21 cellular contexts compared by ENCODE assay signal in genomic region chr4:134505511-134505910, GRCh38.
DNase-seq lines count a peak whose midpoint lies in the region; ATAC-seq and TF ChIP-seq lines count a peak whose summit lies in the region.
"Had no signal": no experiment of that assay in that cellular context is flagged by ENCODE, and none has a peak within 500 bp of the region (broad histone marks: within the 10 kb centered on the region; RNA-seq: fewer than 3 reads in every experiment).

No MANE protein-coding gene starts in this region.

- H3K79me2 ChIP-seq in SK-N-SH (ENCODE audit: insufficient read depth) = no peaks in the 10 kb centered on the region

- H3K4me1 ChIP-seq in SK-N-SH (ENCODE audit: control insufficient read depth in 1 of 2, insufficient read depth in 2 of 2, low read depth in 1 of 2, low read length in 1 of 2) (no peaks in the 10 kb centered on the region), sigmoid colon (peaks cover 0 to 16% (median 6%) of the 10 kb centered on the region in 4 donors)
- H3K4me1 ChIP-seq: BLaER1, Caco-2 had no signal

- TF ChIP-seq EP300 in SK-N-SH (IDR thresholded peaks at IDR 0.05; ENCODE audit: borderline replicate concordance in 1 of 2, low read depth in 1 of 2, low read length in 1 of 2) (no peak), sigmoid colon (IDR thresholded peaks at IDR 0.05) (peak in 3 of 4 donors; percentile 45 to 84 (median 60))

- TF ChIP-seq POLR2A in sigmoid colon (IDR thresholded peaks at IDR 0.05) = no peak

- H3K36me3 ChIP-seq in SK-N-SH (replicated peaks in 1 of 2; ENCODE audit: control insufficient read depth in 1 of 2, insufficient read depth in 2 of 2, low read length in 1 of 2) (no peaks in the 10 kb centered on the region), sigmoid colon (no peaks in the 10 kb centered on the region)
- H3K36me3 ChIP-seq: BLaER1 had no signal

- peak; percentile 20; the same call in 2 of the 3 replicates for ATAC-seq in SK-N-SH treated with all-trans-retinoic acid at 6 μM for 48 hours
- no peak for ATAC-seq in GM21528 (IDR thresholded peaks at IDR 0.05; ENCODE audit: low FRiP score, unreplicated experiment)
- ATAC-seq in HG03039 (IDR thresholded peaks at IDR 0.05; ENCODE audit: unreplicated experiment) = no peak
- ATAC-seq: CD8-positive, alpha-beta T cell; GM23338; HCT116 had no signal

- intact Hi-C loops in sigmoid colon (cut with DNase I) (loop anchor here (5.0 kb wide), 1 partner anchor 37 kb away; no protein-coding TSS in a partner anchor), dorsolateral prefrontal cortex (cut with DNase I) (no loop called here)

- H2AFZ ChIP-seq in SK-N-SH (ENCODE audit: low read depth) = no peak overlapping the region
- H2AFZ ChIP-seq: GM23338 had no signal

- CTCF ChIA-PET in SK-N-SH (lab: Yijun Ruan, JAX) = interaction anchor here (0.7 kb wide), 1 partner anchor 101 kb away, joined by 3 read pairs; no protein-coding TSS in a partner anchor

- H3K9me2 ChIP-seq in SK-N-SH = no peaks in the 10 kb centered on the region

- POLR2A ChIA-PET in SK-N-SH (lab: Yijun Ruan, JAX) = no interaction called here

- TF ChIP-seq CTCF in SK-N-SH (IDR thresholded peaks at IDR 0.05) (no peak), fibroblast of villous mesenchyme (IDR thresholded peaks at IDR 0.05; ENCODE audit: insufficient read depth, low read depth, low read length) (no peak), sigmoid colon (IDR thresholded peaks at IDR 0.05) (no peak), dorsolateral prefrontal cortex (IDR thresholded peaks at IDR 0.05 in 54 of 56, conservative IDR thresholded peaks at IDR 0.05 in 2 of 56; ENCODE audit: low read depth in 1 of 56, partially characterized antibody in 56 of 56) (no peak)

- H3K27ac ChIP-seq in SK-N-SH (ENCODE audit: low read depth in 2 of 2, low read length in 1 of 2) (peak overlapping the region in 1 of 2 experiments; percentile 39; a peak in 1 of 4 replicates), sigmoid colon (peak overlapping the region in 3 of 4 donors; percentile 22 to 55 (median 32)), dorsolateral prefrontal cortex (no peak overlapping the region)
- H3K27ac ChIP-seq: 22Rv1, BLaER1, C4-2B had no signal

- DNase-seq in SK-N-SH = no peak
- peak; percentile 22 for DNase-seq in fibroblast of villous mesenchyme (ENCODE audit: low read depth)
- DNase-seq in sigmoid colon = no peak
- no peak for DNase-seq in dermis blood vessel endothelial cell
- DNase-seq in dorsolateral prefrontal cortex = no peak
- DNase-seq: Caco-2; CD4-positive, CD25-positive, alpha-beta regulatory T cell; CD8-positive, alpha-beta T cell; DMS 273 treated with DMSO at 0.1 percent for 48 hours; DMS79; EL; GDM1; H9 had no signal

- H3K27me3 ChIP-seq in SK-N-SH (ENCODE audit: insufficient read depth) (no peaks in the 10 kb centered on the region), sigmoid colon (no peaks in the 10 kb centered on the region), dorsolateral prefrontal cortex (no peaks in the 10 kb centered on the region)
- H3K27me3 ChIP-seq: BLaER1 had no signal

- no peak for TF ChIP-seq RAD21 in SK-N-SH (IDR thresholded peaks at IDR 0.05; ENCODE audit: low read length)

- H4K20me1 ChIP-seq in SK-N-SH (ENCODE audit: insufficient read depth) = no peaks in the 10 kb centered on the region
- H4K20me1 ChIP-seq: BLaER1 had no signal

- no peak overlapping the region for H3K4me2 ChIP-seq in SK-N-SH
- H3K4me2 ChIP-seq: BLaER1, GM23338 had no signal

- H3K9ac ChIP-seq in SK-N-SH = no peak overlapping the region
- H3K9ac ChIP-seq: BLaER1 had no signal

- 0% methylated on average over 1 of the region's 1 CpG for WGBS in SK-N-SH (ENCODE audit: low lambda C conversion rate)
- 69 to 72% methylated on average over 1 of the region's 1 CpG for WGBS in sigmoid colon, 2 donors

- no peaks in the 10 kb centered on the region for H3F3A ChIP-seq in SK-N-SH (replicated peaks; ENCODE audit: insufficient read depth)

- H3K9me3 ChIP-seq in SK-N-SH (no peaks in the 10 kb centered on the region), sigmoid colon (no peaks in the 10 kb centered on the region)
- H3K9me3 ChIP-seq: BLaER1, Caco-2 had no signal

- H3K4me3 ChIP-seq in SK-N-SH (ENCODE audit: low read depth in 2 of 2, low read length in 1 of 2) (no peak overlapping the region), fibroblast of villous mesenchyme (ENCODE audit: low read depth, low read length) (no peak overlapping the region), sigmoid colon (no peak overlapping the region), dorsolateral prefrontal cortex (no peak overlapping the region)
- H3K4me3 ChIP-seq: BLaER1, GM23338 had no signal

TF ChIP-seq in SK-N-SH treated with all-trans-retinoic acid at 6 μM for 48 hours, 23 proteins besides CTCF, POLR2A, EP300 and RAD21 (continues in another document):
- TF ChIP-seq ZNF8 (CRISPR knock-in tag; IDR thresholded peaks at IDR 0.05) = no peak
- no peak for TF ChIP-seq ZNF70 (CRISPR knock-in tag; IDR thresholded peaks at IDR 0.05)
- TF ChIP-seq ARNTL (CRISPR knock-in tag; IDR thresholded peaks at IDR 0.05; ENCODE audit: borderline replicate concordance, low read depth) = no peak
- TF ChIP-seq TSHZ2 (CRISPR knock-in tag; IDR thresholded peaks at IDR 0.05) = no peak

TF ChIP-seq in SK-N-SH, 30 proteins besides CTCF, POLR2A, EP300 and RAD21:
- TF ChIP-seq GABPA (IDR thresholded peaks at IDR 0.05; ENCODE audit: low read depth) = no peak
- no peak for TF ChIP-seq MEF2A (IDR thresholded peaks at IDR 0.05; ENCODE audit: borderline replicate concordance, low read depth)
- no peak for TF ChIP-seq EZH2phosphoT487 (IDR thresholded peaks at IDR 0.05; ENCODE audit: borderline replicate concordance, low read depth)
- no peak for TF ChIP-seq RXRA (IDR thresholded peaks at IDR 0.05; ENCODE audit: borderline replicate concordance, low read depth)
- no peak for TF ChIP-seq MXI1 (IDR thresholded peaks at IDR 0.05; ENCODE audit: low read depth, low read length)
- no peak for TF ChIP-seq REST (IDR thresholded peaks at IDR 0.05; ENCODE audit: low read depth, low read length)
- TF ChIP-seq FOSL2 (IDR thresholded peaks at IDR 0.05; ENCODE audit: borderline replicate concordance, low read depth) = no peak
TF ChIP-seq in SK-N-SH: peak in this region for 0.

Comparison
In these comparisons a context has a peak if more than half of its experiments do, and no peak if none do; other contexts are left out.
1. H3K27ac ChIP-seq: peak in sigmoid colon (3 of 4); none in dorsolateral prefrontal cortex (0 of 59).